ENCODE assay signal across 9 cellular contexts in genomic region chr2:47225061-47225783, GRCh38. TPM values are rescaled to one million over a fixed set of nuclear protein-coding genes. Genes with fewer than 3 reads are reported as not detected.
DNase-seq lines count a peak whose midpoint lies in the region; ATAC-seq and TF ChIP-seq lines count a peak whose summit lies in the region.
"Had no signal": no experiment of that assay in that cellular context is flagged by ENCODE, and none has a peak within 500 bp of the region (broad histone marks: within the 10 kb centered on the region; RNA-seq: fewer than 3 reads in every experiment).

No MANE protein-coding gene starts in this region.

- H3K4me1 Mint-ChIP-seq in endodermal cell = peaks cover 42% of the 10 kb centered on the region
- H3K4me1 Mint-ChIP-seq in nephron = peaks cover 72% of the 10 kb centered on the region

- 92 to 93% methylated on average over 7 to 8 of the region's 8 CpGs for WGBS in endodermal cell (ENCODE audit: insufficient coverage in 1 of 2, insufficient read length in 1 of 2), 2 experiments

- H3K4me3 Mint-ChIP-seq in endodermal cell = no peak overlapping the region
- peak overlapping the region in 1 of 3 experiments; percentile 47 for H3K4me3 Mint-ChIP-seq in nephron
- H3K4me3 Mint-ChIP-seq: stimulated activated naive CD8-positive, alpha-beta T cell treated with anti-CD3 and anti-CD28 coated beads, Interleukin-15, Interleukin-2, amounts not matched to agents 100 ng/mL and 50 ng/mL, for 24 hours had no signal

- no peak overlapping the region for H3K4me3 ChIP-seq in endodermal cell (ENCODE audit: low read length)

- TF ChIP-seq CTCF in endodermal cell (conservative IDR thresholded peaks at IDR 0.05) (no peak), nephron (IDR thresholded peaks at IDR 0.05; ENCODE audit: unreplicated experiment in 3 of 3) (no peak)

- H3K27ac Mint-ChIP-seq in endodermal cell (peak overlapping the region; percentile 66), nephron (peak overlapping the region in 2 of 3 experiments; percentile 2 to 70)
- H3K27ac Mint-ChIP-seq: stimulated activated naive CD8-positive, alpha-beta T cell treated with anti-CD3 and anti-CD28 coated beads, Interleukin-15, Interleukin-2, amounts not matched to agents 100 ng/mL and 50 ng/mL, for 24 hours had no signal

- H3K36me3 ChIP-seq in endodermal cell (ENCODE audit: control insufficient read depth, insufficient read depth, low read length) = no peaks in the 10 kb centered on the region

- H3K9me3 Mint-ChIP-seq in endodermal cell (no peaks in the 10 kb centered on the region), nephron (no peaks in the 10 kb centered on the region)
- H3K9me3 Mint-ChIP-seq: stimulated activated naive CD8-positive, alpha-beta T cell treated with anti-CD3 and anti-CD28 coated beads, Interleukin-15, Interleukin-2, amounts not matched to agents 100 ng/mL and 50 ng/mL, for 24 hours had no signal

- DNase-seq in DMS153 treated with DMSO at 0.1 percent for 48 hours (lab: John Stamatoyannopoulos, UW; ENCODE audit: unreplicated experiment) = peak; percentile 68
- DNase-seq in NCI-H446 (lab: John Stamatoyannopoulos, UW) = peak; percentile 61 to 91
- peak; percentile 75 for DNase-seq in endodermal cell
- DNase-seq in germinal center (ENCODE audit: low spot score) = no peak

- H3K9ac ChIP-seq in endodermal cell (ENCODE audit: extremely low read depth, low read length, poor library complexity, severe bottlenecking) = no peak overlapping the region

- no peaks in the 10 kb centered on the region for H3K9me3 ChIP-seq in endodermal cell (ENCODE audit: control insufficient read depth, low read length)

- H3K27me3 Mint-ChIP-seq in endodermal cell (ENCODE audit: insufficient read depth) (peaks cover 1% of the 10 kb centered on the region), nephron (ENCODE audit: low read depth) (peaks cover 3% of the 10 kb centered on the region)
- H3K27me3 Mint-ChIP-seq: stimulated activated naive CD8-positive, alpha-beta T cell treated with anti-CD3 and anti-CD28 coated beads, Interleukin-15, Interleukin-2, amounts not matched to agents 100 ng/mL and 50 ng/mL, for 24 hours had no signal

- H3K27me3 ChIP-seq in endodermal cell (ENCODE audit: control insufficient read depth, insufficient read depth, low read length, poor library complexity, severe bottlenecking) = no peaks in the 10 kb centered on the region

- no peaks in the 10 kb centered on the region for H3K36me3 Mint-ChIP-seq in endodermal cell (ENCODE audit: low read depth)
- no peaks in the 10 kb centered on the region for H3K36me3 Mint-ChIP-seq in nephron (ENCODE audit: low read depth)

- no peak overlapping the region for H3K27ac ChIP-seq in endodermal cell (ENCODE audit: low read depth, low read length)

- H3K4me1 ChIP-seq in endodermal cell (ENCODE audit: control insufficient read depth, insufficient read depth, low read length) = peaks cover 31% of the 10 kb centered on the region

- ATAC-seq in GM18517 (IDR thresholded peaks at IDR 0.05; ENCODE audit: unreplicated experiment) (no peak), GM18907 (IDR thresholded peaks at IDR 0.05; ENCODE audit: unreplicated experiment) (no peak), GM19452 (IDR thresholded peaks at IDR 0.05; ENCODE audit: unreplicated experiment) (no peak)

RNA-seq across cellular contexts. Expression of gene CALM2, which starts 48.9 kb away (rescaled TPM):
- 100 to 1,000 TPM; 430 TPM for total RNA-seq in endodermal cell
- 679 TPM for polyA plus RNA-seq in endodermal cell (2013, experiment 1 of 2)
- 697 TPM for polyA plus RNA-seq in endodermal cell (2013, experiment 2 of 2)
